26 cellular contexts compared by ENCODE assay signal in genomic region chr1:24117132-24117531, GRCh38. TPM values are rescaled to one million over a fixed set of nuclear protein-coding genes. Genes with fewer than 3 reads are reported as not detected.
A peak's percentile ranks its signal among the peaks of the same experiment; 100 is the strongest.
DNase-seq lines count a peak whose midpoint lies in the region; ATAC-seq, FAIRE-seq and TF ChIP-seq lines count a peak whose summit lies in the region.
"Had no signal": no experiment of that assay in that cellular context is flagged by ENCODE, and none has a peak within 500 bp of the region (broad histone marks: within the 10 kb centered on the region; RNA-seq: fewer than 3 reads in every experiment).

No MANE protein-coding gene starts in this region.

- no peaks in the 10 kb centered on the region for H3K9me2 ChIP-seq in HCT116 (ENCODE audit: insufficient read depth)

- TF ChIP-seq POLR2A in HCT116 (IDR thresholded peaks at IDR 0.05; ENCODE audit: borderline replicate concordance, extremely low read depth, insufficient read depth, insufficient read length) (no peak), esophagus squamous epithelium (IDR thresholded peaks at IDR 0.05) (no peak)

- H3K4me3 ChIP-seq in HCT116 (replicated peaks in 1 of 2; ENCODE audit: low read depth in 1 of 2, low read length in 2 of 2), result no peak overlapping the region
- no peak overlapping the region for H3K4me3 ChIP-seq in RWPE2 (ENCODE audit: severe bottlenecking)
- no peak overlapping the region for H3K4me3 ChIP-seq in esophagus squamous epithelium
- H3K4me3 ChIP-seq in pancreas, result no peak overlapping the region
- H3K4me3 ChIP-seq: HAP-1, SK-N-MC had no signal

- 81 to 89% methylated on average over 2 of the region's 2 CpGs for WGBS in esophagus squamous epithelium, 2 donors
- WGBS in pancreas, 2 donors, result 91 to 94% methylated on average over 2 of the region's 2 CpGs

- FAIRE-seq in pancreas (lab: Jason Lieb, UNC), result no peak
- FAIRE-seq: A204.1, GM18507 had no signal

- TF ChIP-seq RAD21 in HCT116 (IDR thresholded peaks at IDR 0.05; ENCODE audit: low read depth), result no peak

- TF ChIP-seq CTCF in HCT116 (IDR thresholded peaks at IDR 0.05 in 2 of 3, conservative IDR thresholded peaks at IDR 0.05 in 1 of 3; ENCODE audit: borderline replicate concordance in 1 of 3, insufficient read depth in 1 of 3, low read depth in 2 of 3, low read length in 2 of 3) (no peak), RWPE2 (IDR thresholded peaks at IDR 0.05; ENCODE audit: poor library complexity, severe bottlenecking) (no peak), esophagus squamous epithelium (IDR thresholded peaks at IDR 0.05) (no peak), pancreas (IDR thresholded peaks at IDR 0.05) (no peak)

- no peak for DNase-seq in HCT116 (ENCODE audit: low read depth, low spot score)
- DNase-seq in RWPE2 (ENCODE audit: low spot score), result no peak
- DNase-seq in esophagus squamous epithelium (lab: John Stamatoyannopoulos, UW), result no peak
- DNase-seq in pancreas, result no peak
- no peak for DNase-seq in activated CD4-positive, CD25-positive, alpha-beta regulatory T cell treated with anti-CD3 and anti-CD28 coated beads, Interleukin-2, amount 50 U/mL, for 72 hours
- DNase-seq in SW 1271 (lab: John Stamatoyannopoulos, UW), result no peak
- no peak for DNase-seq in NOMO-1 treated with DMSO at 0.1 percent for 48 hours (lab: John Stamatoyannopoulos, UW; ENCODE audit: unreplicated experiment)
- DNase-seq: C1 segment of cervical spinal cord; CD4-positive, alpha-beta memory T cell; COR-L47; GOT3; MM.1S; NCI-H2029; NCI-H446 treated with DMSO at 0.1 percent for 48 hours; NCI-H526; NCI-H82; NK-92 treated with Interleukin-12 subunit alpha and Interleukin-12 subunit beta, amount 100 ng/mL, for 24 hours; SIG-M5 had no signal

- H2AFZ ChIP-seq in HCT116 (ENCODE audit: low read depth, low read length, poor library complexity, severe bottlenecking), result no peak overlapping the region

- CTCF ChIA-PET in HCT116 (lab: Charles Lee), result interaction anchor here (1.4 kb wide), 1 partner anchor 33 kb away, joined by 6 read pairs; no protein-coding TSS in a partner anchor

- RAD21 ChIA-PET in HCT116 (lab: Charles Lee; ENCODE audit: low non-redundant PET in 1 of 2, low total read pairs in 2 of 2, uncharacterized antibody in 2 of 2, unreplicated experiment in 2 of 2), result no interaction called here

- ATAC-seq in HCT116 (no peak), RWPE2 (ENCODE audit: low read depth) (no peak), pancreas (no peak)

- H3K36me3 ChIP-seq in HCT116 (ENCODE audit: control insufficient read depth in 1 of 2, insufficient read depth in 2 of 2, low read length in 2 of 2), result no peaks in the 10 kb centered on the region
- H3K36me3 ChIP-seq in RWPE2 (ENCODE audit: low read depth), result no peaks in the 10 kb centered on the region
- H3K36me3 ChIP-seq in esophagus squamous epithelium, result peaks cover 0 to 10% (median 0%) of the 10 kb centered on the region in 3 donors
- no peaks in the 10 kb centered on the region for H3K36me3 ChIP-seq in pancreas
- H3K36me3 ChIP-seq: HAP-1 had no signal

- H3K79me2 ChIP-seq in HCT116 (ENCODE audit: insufficient read depth, low read length), result no peaks in the 10 kb centered on the region

- H4K20me1 ChIP-seq in HCT116 (ENCODE audit: insufficient read depth), result no peaks in the 10 kb centered on the region

- intact Hi-C loops in HCT116 (cut with micrococcal nuclease), result no loop called here
- intact Hi-C loops in esophagus squamous epithelium (cut with DNase I), result no loop called here
- intact Hi-C loops in pancreas (cut with DNase I), result no loop called here

- H3K27me3 ChIP-seq in HCT116 (ENCODE audit: insufficient read depth, low read length) (no peaks in the 10 kb centered on the region), RWPE2 (ENCODE audit: insufficient read depth, poor library complexity, severe bottlenecking) (no peaks in the 10 kb centered on the region), esophagus squamous epithelium (peaks cover 0 to 19% (median 0%) of the 10 kb centered on the region in 4 donors), pancreas (no peaks in the 10 kb centered on the region)

- H3K4me1 ChIP-seq in HCT116 (ENCODE audit: control insufficient read depth in 1 of 2, insufficient read depth in 2 of 2, low read length in 2 of 2) (peaks cover 5 to 22% of the 10 kb centered on the region in 2 experiments), RWPE2 (ENCODE audit: insufficient read depth, poor library complexity, severe bottlenecking) (peaks cover 21% of the 10 kb centered on the region), esophagus squamous epithelium (peaks cover 31 to 57% (median 38%) of the 10 kb centered on the region in 3 donors), pancreas (peaks cover 46 to 56% (median 51%) of the 10 kb centered on the region in 3 donors)

- POLR2A ChIA-PET in HCT116 (lab: Charles Lee), result no interaction called here

- H3K4me2 ChIP-seq in HCT116 (ENCODE audit: low read length), result peak overlapping the region; percentile 40; the same call in 1 of the 2 replicates
- H3K4me2 ChIP-seq: KMS-11 had no signal

- no peak overlapping the region for H3K9ac ChIP-seq in HCT116 (ENCODE audit: low read length)
- H3K9ac ChIP-seq: KMS-11 had no signal

- no peaks in the 10 kb centered on the region for H3K9me3 ChIP-seq in HCT116 (ENCODE audit: control insufficient read depth in 1 of 2, insufficient read depth in 1 of 2, low read depth in 1 of 2, low read length in 2 of 2)
- no peaks in the 10 kb centered on the region for H3K9me3 ChIP-seq in RWPE2 (ENCODE audit: severe bottlenecking)
- H3K9me3 ChIP-seq in esophagus squamous epithelium, result no peaks in the 10 kb centered on the region
- H3K9me3 ChIP-seq in pancreas, result no peaks in the 10 kb centered on the region
- H3K9me3 ChIP-seq: HAP-1 had no signal

- H3K27ac ChIP-seq in HCT116 (ENCODE audit: low read depth, low read length), result no peak overlapping the region
- peak overlapping the region; percentile 10 for H3K27ac ChIP-seq in RWPE2 (ENCODE audit: poor library complexity, severe bottlenecking)
- H3K27ac ChIP-seq in esophagus squamous epithelium, result peak overlapping the region; percentile 62 to 87 (median 81)
- H3K27ac ChIP-seq in pancreas, result peak overlapping the region in 3 of 4 donors; percentile 83 to 91 (median 86)
- H3K27ac ChIP-seq: KMS-11, SK-N-MC had no signal

- no TSS peak for BruUV-seq in HCT116 (replicated peaks; lab: Mats Ljungman, UMichigan)

TF ChIP-seq in HCT116, 20 proteins besides CTCF, POLR2A, EP300 and RAD21 (continues in another document):
- TF ChIP-seq JUND (IDR thresholded peaks at IDR 0.05) (no peak), MAX (IDR thresholded peaks at IDR 0.05) (no peak), ZBTB33 (IDR thresholded peaks at IDR 0.05; ENCODE audit: extremely low read depth, insufficient replicate concordance, low read length) (no peak), ELF1 (IDR thresholded peaks at IDR 0.05; ENCODE audit: borderline replicate concordance, low read depth) (no peak), CBX3 (IDR thresholded peaks at IDR 0.05; ENCODE audit: low read depth) (no peak), YY1 (IDR thresholded peaks at IDR 0.05; ENCODE audit: extremely low read depth, insufficient replicate concordance, low read depth, low read length) (no peak)

RNA-seq across cellular contexts. Expression of gene MYOM3, which starts 5.2 kb away (rescaled TPM):
- 7.9 TPM for total RNA-seq in HCT116 (2021; ENCODE audit: unreplicated experiment)
- polyA plus RNA-seq in HCT116 (2012), result 3.8 and 4.7 TPM in 2 replicates
- 1 to 10 TPM in 1 of 4 donors, under 1 TPM in 3; 0.30 to 1.1 (median 0.56) TPM for total RNA-seq in esophagus squamous epithelium
- total RNA-seq in pancreas, result 1 to 10 TPM in 2 of 6 donors, under 1 TPM in 4; 0.38 to 1.7 (median 0.79) TPM
- 1 to 10 TPM in 1 of 2 donors, under 1 TPM in 1; 0.77 to 1.2 TPM for polyA plus RNA-seq in pancreas
- total RNA-seq: CD4-positive, alpha-beta memory T cell had no signal
- polyA plus RNA-seq: CD4-positive, alpha-beta memory T cell; IgD-negative memory B cell had no signal

RNA-seq across cellular contexts. Expression of gene IL22RA1, which starts 25.8 kb away (rescaled TPM):
- total RNA-seq in HCT116 (2021; ENCODE audit: unreplicated experiment), result 2.1 TPM
- 1.9 and 2.4 TPM in 2 replicates for polyA plus RNA-seq in HCT116 (2012)
- total RNA-seq in esophagus squamous epithelium, result 10 to 100 TPM in 2 of 4 donors, 1 to 10 TPM in 2; 3.6 to 16.0 (median 10.5) TPM
- total RNA-seq in pancreas, result 100 to 1,000 TPM in 4 of 6 donors, 10 to 100 TPM in 2; 62.5 to 164 (median 123) TPM
- 10 to 100 TPM; 68.8 to 87.5 TPM for polyA plus RNA-seq in pancreas
- total RNA-seq: CD4-positive, alpha-beta memory T cell; Daoy; G401 had no signal
- polyA plus RNA-seq: CD4-positive, alpha-beta memory T cell; IgD-negative memory B cell had no signal
